Comparison of ENCODE assay signal across 1 cellular context in genomic region chrX:106718709-106719108, GRCh38.
TF ChIP-seq lines count a peak whose summit lies in the region.

No MANE protein-coding gene starts in this region.

TF ChIP-seq in HepG2, 621 proteins besides CTCF, POLR2A, EP300 and RAD21 (continued from another document and continues in another):
- 0 out of 2 replicates have a peak, but pooled peaks have one; percentile 17 for TF ChIP-seq ELF3 (CRISPR knock-in tag; IDR thresholded peaks at IDR 0.05)
- no peak for TF ChIP-seq REST (IDR thresholded peaks at IDR 0.05; ENCODE audit: borderline replicate concordance in 1 of 2, low read depth in 1 of 2, low read length in 2 of 2)
- no peak for TF ChIP-seq ZBTB42 (CRISPR knock-in tag; IDR thresholded peaks at IDR 0.05)
- no peak for TF ChIP-seq ZNF597 (CRISPR knock-in tag; IDR thresholded peaks at IDR 0.05)
- TF ChIP-seq NBN (conservative IDR thresholded peaks at IDR 0.05): no peak
- TF ChIP-seq MTF1 (CRISPR knock-in tag; IDR thresholded peaks at IDR 0.05): no peak
- no peak for TF ChIP-seq ZNF318 (CRISPR knock-in tag; IDR thresholded peaks at IDR 0.05)
- no peak for TF ChIP-seq ZSCAN20 (CRISPR knock-in tag; IDR thresholded peaks at IDR 0.05; ENCODE audit: borderline replicate concordance)
- TF ChIP-seq RFX5 (IDR thresholded peaks at IDR 0.05; ENCODE audit: low read depth, low read length): no peak
- no peak for TF ChIP-seq MTA3 (CRISPR knock-in tag; IDR thresholded peaks at IDR 0.05)
- no peak for TF ChIP-seq HMGXB4 (CRISPR knock-in tag; IDR thresholded peaks at IDR 0.05; ENCODE audit: borderline replicate concordance in 1 of 2, low read depth in 1 of 2)
- TF ChIP-seq HDAC2 (CRISPR knock-in tag; IDR thresholded peaks at IDR 0.05): peak; percentile 82; the same call in 1 of the 2 replicates
- peak; percentile 38; the same call in 1 of the 2 replicates for TF ChIP-seq HIC2 (CRISPR knock-in tag; IDR thresholded peaks at IDR 0.05; ENCODE audit: low read depth)
- TF ChIP-seq ZNF276 (CRISPR knock-in tag; IDR thresholded peaks at IDR 0.05; ENCODE audit: low read depth): no peak
- TF ChIP-seq ZSCAN29 (CRISPR knock-in tag; conservative IDR thresholded peaks at IDR 0.05): no peak
- peak; percentile 87 for TF ChIP-seq FOXP4 (CRISPR knock-in tag; IDR thresholded peaks at IDR 0.05)
- peak; percentile 66 for TF ChIP-seq DPF2 (CRISPR knock-in tag; IDR thresholded peaks at IDR 0.05; ENCODE audit: borderline replicate concordance, low read depth)
- no peak for TF ChIP-seq HNRNPH1 (optimal IDR thresholded peaks at IDR 0.05; ENCODE audit: low read depth, low read length)
- no peak for TF ChIP-seq ZNF121 (CRISPR knock-in tag; IDR thresholded peaks at IDR 0.05)
- TF ChIP-seq YEATS4 (CRISPR knock-in tag; IDR thresholded peaks at IDR 0.05; ENCODE audit: borderline replicate concordance): no peak
- no peak for TF ChIP-seq NPAS2 (CRISPR knock-in tag; IDR thresholded peaks at IDR 0.05; ENCODE audit: borderline replicate concordance)
- no peak for TF ChIP-seq ZNF563 (CRISPR knock-in tag; IDR thresholded peaks at IDR 0.05)
- TF ChIP-seq ZSCAN25 (CRISPR knock-in tag; IDR thresholded peaks at IDR 0.05): no peak
- TF ChIP-seq ZBTB25 (CRISPR knock-in tag; IDR thresholded peaks at IDR 0.05): no peak
- TF ChIP-seq ZNF709 (CRISPR knock-in tag; IDR thresholded peaks at IDR 0.05): no peak
- no peak for TF ChIP-seq KDM1A (CRISPR knock-in tag; IDR thresholded peaks at IDR 0.05)
- no peak for TF ChIP-seq ZNF580 (CRISPR knock-in tag; IDR thresholded peaks at IDR 0.05; ENCODE audit: borderline replicate concordance, low read depth)
- no peak for TF ChIP-seq ZKSCAN8 (CRISPR knock-in tag; IDR thresholded peaks at IDR 0.05; ENCODE audit: borderline replicate concordance)
- no peak for TF ChIP-seq ZFP62 (CRISPR knock-in tag; IDR thresholded peaks at IDR 0.05)
- TF ChIP-seq BRD4 (CRISPR knock-in tag; IDR thresholded peaks at IDR 0.05): no peak
- TF ChIP-seq SRY (CRISPR knock-in tag; IDR thresholded peaks at IDR 0.05): no peak
- no peak for TF ChIP-seq ZFP36L2 (CRISPR knock-in tag; IDR thresholded peaks at IDR 0.05)
- no peak for TF ChIP-seq ZNF773 (CRISPR knock-in tag; IDR thresholded peaks at IDR 0.05; ENCODE audit: borderline replicate concordance)
